Comparison of ENCODE assay signal across 8 cellular contexts in genomic region chr6:32188381-32189081, GRCh38. TPM values are rescaled to one million over a fixed set of nuclear protein-coding genes. Genes with fewer than 3 reads are reported as not detected.
DNase-seq lines count a peak whose midpoint lies in the region; TF ChIP-seq lines count a peak whose summit lies in the region.

No MANE protein-coding gene starts in this region.

- no peak for TF ChIP-seq RAD21 in liver (IDR thresholded peaks at IDR 0.05)

- H3K27ac Mint-ChIP-seq in activated T-cell treated with anti-CD3 and anti-CD28 coated beads, Interleukin-2, amount 50 U/mL, for 24 hours, result peak overlapping the region; percentile 92

- 58% methylated on average over 13 of the region's 13 CpGs for WGBS in liver
- WGBS in thyroid gland, 2 donors, result 18 to 22% methylated on average over 8 to 13 of the region's 13 CpGs

- no peak for TF ChIP-seq POLR2A in thyroid gland (IDR thresholded peaks at IDR 0.05)

- H3K4me1 Mint-ChIP-seq in activated T-cell treated with anti-CD3 and anti-CD28 coated beads, Interleukin-2, amount 50 U/mL, for 24 hours (ENCODE audit: low read depth), result peaks cover 66% of the 10 kb centered on the region

- peaks cover 77% of the 10 kb centered on the region for H3K36me3 Mint-ChIP-seq in activated T-cell treated with anti-CD3 and anti-CD28 coated beads, Interleukin-2, amount 50 U/mL, for 24 hours (ENCODE audit: low read depth)

- DNase-seq in activated T-cell treated with anti-CD3 and anti-CD28 coated beads, Interleukin-2, amount 50 U/mL, for 24 hours, result peak; percentile 35
- no peak for DNase-seq in activated T-cell treated with anti-CD3 and anti-CD28 coated beads, Interleukin-2, amount 50 U/mL, for 1 hour
- DNase-seq in astrocyte of the cerebellum (ENCODE audit: low read depth) (no peak), thyroid gland (peak; percentile 22 to 27), DMS114 treated with DMSO at 0.1 percent for 48 hours (lab: John Stamatoyannopoulos, UW; ENCODE audit: unreplicated experiment) (no peak), NCI-H82 (lab: John Stamatoyannopoulos, UW) (no peak), superior temporal gyrus (ENCODE audit: extremely low spot score) (no peak)

- peaks cover 7 to 27% (median 16%) of the 10 kb centered on the region in 4 donors for H3K4me1 ChIP-seq in liver (ENCODE audit: control insufficient read depth in 4 of 4, insufficient read depth in 4 of 4, low read length in 3 of 4)
- H3K4me1 ChIP-seq in thyroid gland, result peaks cover 32 to 68% of the 10 kb centered on the region in 2 donors

- intact Hi-C loops in thyroid gland (cut with DNase I), result no loop called here

- H3K4me3 Mint-ChIP-seq in activated T-cell treated with anti-CD3 and anti-CD28 coated beads, Interleukin-2, amount 50 U/mL, for 24 hours, result peak overlapping the region; percentile 93

- H3K27me3 ChIP-seq in liver (ENCODE audit: control insufficient read depth in 4 of 4, insufficient read depth in 4 of 4, low read length in 3 of 4) (no peaks in the 10 kb centered on the region), thyroid gland (no peaks in the 10 kb centered on the region)

- in situ Hi-C loops in astrocyte of the cerebellum (cut with HindIII; ENCODE audit: low sequenced_read_pairs), result loop anchor here (10.0 kb wide), 1 partner anchor 64 kb away; the partner anchor contains the start of gene ATF6B

- H3K36me3 ChIP-seq in liver (ENCODE audit: control insufficient read depth in 4 of 4, insufficient read depth in 3 of 4, low read depth in 1 of 4, low read length in 3 of 4) (peaks cover 0 to 18% (median 8%) of the 10 kb centered on the region in 4 donors), thyroid gland (peaks cover 6 to 13% of the 10 kb centered on the region in 2 donors)

- H3K9me3 Mint-ChIP-seq in activated T-cell treated with anti-CD3 and anti-CD28 coated beads, Interleukin-2, amount 50 U/mL, for 24 hours, result no peaks in the 10 kb centered on the region

- no peaks in the 10 kb centered on the region for H3K27me3 Mint-ChIP-seq in activated T-cell treated with anti-CD3 and anti-CD28 coated beads, Interleukin-2, amount 50 U/mL, for 24 hours

- TF ChIP-seq CTCF in astrocyte of the cerebellum (IDR thresholded peaks at IDR 0.05; ENCODE audit: low read depth, low read length, missing control alignments) (no peak), liver (IDR thresholded peaks at IDR 0.05; ENCODE audit: low read depth, low read length, missing input control) (no peak), thyroid gland (IDR thresholded peaks at IDR 0.05) (no peak)

- peak overlapping the region; percentile 88 for H3K9ac ChIP-seq in liver (ENCODE audit: low read depth in 1 of 2, low read length in 2 of 2)

- no peaks in the 10 kb centered on the region for H3K9me3 ChIP-seq in liver (ENCODE audit: control insufficient read depth in 4 of 4, low read length in 3 of 4)
- H3K9me3 ChIP-seq in thyroid gland, result no peaks in the 10 kb centered on the region

- peak overlapping the region; percentile 75 to 97 for H3K27ac ChIP-seq in liver (ENCODE audit: low read depth in 1 of 2, low read length in 2 of 2)
- H3K27ac ChIP-seq in thyroid gland, result peak overlapping the region; percentile 97 to 99 (median 98)

- H3K4me3 ChIP-seq in astrocyte of the cerebellum (ENCODE audit: low read depth, low read length) (peak overlapping the region; percentile 74), liver (ENCODE audit: low read depth in 1 of 3, low read length in 3 of 3) (peak overlapping the region; percentile 63 to 72 (median 72)), thyroid gland (replicated peaks in 1 of 3) (peak overlapping the region; percentile 27 to 64 (median 40))

TF ChIP-seq in liver, 16 proteins besides CTCF, POLR2A, EP300 and RAD21:
- TF ChIP-seq HNF4A (conservative IDR thresholded peaks at IDR 0.05) (no peak), GABPA (IDR thresholded peaks at IDR 0.05 in 1 of 2, conservative IDR thresholded peaks at IDR 0.05 in 1 of 2) (no peak), ATF3 (IDR thresholded peaks at IDR 0.05) (no peak), FOXA1 (IDR thresholded peaks at IDR 0.05) (no peak), NR2F2 (IDR thresholded peaks at IDR 0.05) (no peak), FOXA2 (IDR thresholded peaks at IDR 0.05) (no peak), RXRA (IDR thresholded peaks at IDR 0.05) (no peak), ZBTB33 (IDR thresholded peaks at IDR 0.05) (no peak), REST (IDR thresholded peaks at IDR 0.05) (no peak), SP1 (IDR thresholded peaks at IDR 0.05) (no peak), HNF4G (IDR thresholded peaks at IDR 0.05) (no peak), TAF1 (conservative IDR thresholded peaks at IDR 0.05) (no peak), YY1 (IDR thresholded peaks at IDR 0.05) (no peak), MAX (IDR thresholded peaks at IDR 0.05) (no peak), EGR1 (IDR thresholded peaks at IDR 0.05; ENCODE audit: low read depth in 2 of 2) (no peak), JUND (IDR thresholded peaks at IDR 0.05) (no peak)

RNA-seq across cellular contexts. Expression of gene PBX2, which starts 1.5 kb away (rescaled TPM):
- total RNA-seq in liver (10 to 100 TPM; 21.3 to 52.5 TPM), thyroid gland (10 to 100 TPM; 66.0 to 93.4 (median 74.2) TPM)
- polyA plus RNA-seq in liver, result 10 to 100 TPM in 1 of 2 donors, 1 to 10 TPM in 1; 1.5 to 16.0 TPM

RNA-seq across cellular contexts. Expression of gene GPSM3, which starts 3.9 kb away (rescaled TPM):
- 1 to 10 TPM; 2.3 to 6.6 TPM for total RNA-seq in liver
- 1 to 10 TPM; 6.0 to 8.0 TPM for polyA plus RNA-seq in liver
- 1 to 10 TPM; 4.2 to 6.5 (median 5.5) TPM for total RNA-seq in thyroid gland

RNA-seq across cellular contexts. Expression of gene AGER, which starts 4.5 kb away (rescaled TPM):
- total RNA-seq in liver (under 1 TPM; 0.47 to 0.92 TPM), thyroid gland (10 to 100 TPM; 10.3 to 70.6 (median 36.8) TPM)
- under 1 TPM; 0.75 to 0.91 TPM for polyA plus RNA-seq in liver

RNA-seq across cellular contexts. Expression of gene RNF5, which starts 10.3 kb away (rescaled TPM):
- 10 to 100 TPM; 51.5 to 56.1 TPM for total RNA-seq in liver
- polyA plus RNA-seq in liver, result 10 to 100 TPM; 65.9 to 85.9 TPM
- 100 to 1,000 TPM in 3 of 4 donors, 10 to 100 TPM in 1; 64.0 to 114 (median 107) TPM for total RNA-seq in thyroid gland

RNA-seq across cellular contexts. Expression of gene AGPAT1, which starts 12.6 kb away (rescaled TPM):
- total RNA-seq in liver (10 to 100 TPM; 10.4 to 14.7 TPM), thyroid gland (10 to 100 TPM; 48.6 to 69.2 (median 54.8) TPM)
- polyA plus RNA-seq in liver, result 10 to 100 TPM; 20.3 to 45.1 TPM

Comparison
In these comparisons a context has a peak if more than half of its experiments do, and no peak if none do; other contexts are left out.
1. DNase-seq: peak in activated T-cell treated with anti-CD3 and anti-CD28 coated beads, Interleukin-2, amount 50 U/mL, for 24 hours (single experiment) and thyroid gland (2 of 2); none in activated T-cell treated with anti-CD3 and anti-CD28 coated beads, Interleukin-2, amount 50 U/mL, for 1 hour (single experiment), astrocyte of the cerebellum (single experiment), DMS114 treated with DMSO at 0.1 percent for 48 hours (single experiment), NCI-H82 (single experiment) and superior temporal gyrus (single experiment).
2. RNA of gene AGER, which starts 4.5 kb away (total RNA-seq): 10.3 to 70.6 TPM in thyroid gland; 0.47 to 0.92 TPM in liver; every median in the first group is over 4 times any median in the second.
3. Peak in every context shown above with its lines, with median percentiles within 50 percentile points of each other: H3K4me3 ChIP-seq.